ENCODE assay signal across 8 cellular contexts in the genomic region with DNA sequence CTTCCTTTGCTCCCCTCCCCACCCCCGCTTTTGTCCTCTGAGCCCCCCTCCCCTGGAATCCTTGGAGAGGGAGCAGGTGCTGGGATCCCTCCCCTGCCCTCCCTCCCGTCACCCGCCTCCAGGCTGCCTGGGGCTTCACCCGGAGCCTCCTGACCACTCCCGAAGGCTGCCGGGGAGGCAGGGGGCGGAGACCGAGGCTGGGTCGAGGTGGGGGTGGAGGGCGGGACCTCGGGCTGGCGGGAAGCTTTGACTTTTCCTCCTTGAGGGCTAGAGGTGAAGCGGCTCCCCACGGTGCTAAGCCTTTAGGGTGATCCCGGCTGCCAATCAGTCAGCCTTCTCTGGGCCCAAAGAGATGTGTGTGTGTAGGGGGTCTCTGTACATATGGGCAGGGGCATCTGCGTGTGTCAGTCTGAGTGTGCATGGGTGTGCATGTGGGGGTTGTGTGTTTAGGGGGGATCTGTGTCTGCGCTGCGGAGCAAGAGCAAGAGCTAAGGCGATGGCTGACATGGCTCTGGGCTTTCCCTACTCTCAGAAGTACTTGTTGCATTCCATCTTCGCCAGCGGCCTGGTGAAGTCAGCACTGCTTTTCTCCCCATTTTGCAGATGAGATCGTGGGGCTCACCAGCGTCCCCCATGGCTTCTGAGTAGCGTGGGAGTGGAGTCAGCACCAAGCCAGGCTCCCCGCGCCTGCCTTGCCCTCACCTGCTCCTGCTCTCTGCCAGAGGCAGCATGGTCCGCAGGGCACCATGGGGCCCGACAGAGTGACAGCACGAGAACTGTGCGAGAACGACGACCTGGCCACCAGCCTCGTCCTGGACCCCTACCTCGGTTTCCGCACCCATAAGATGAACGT. TPM values are rescaled to one million over a fixed set of nuclear protein-coding genes. Genes with fewer than 3 reads are reported as not detected.
DNase-seq lines count a peak whose midpoint lies in the region; ATAC-seq and TF ChIP-seq lines count a peak whose summit lies in the region.

No MANE protein-coding gene starts in this region.

- no peaks in the 10 kb centered on the region for H3K9me3 ChIP-seq in MG63
- no peaks in the 10 kb centered on the region for H3K9me3 ChIP-seq in SK-N-SH
- no peaks in the 10 kb centered on the region for H3K9me3 ChIP-seq in ascending aorta
- H3K9me3 ChIP-seq in iPS DF 6.9 (ENCODE audit: control insufficient read depth, insufficient read depth, low read length) = no peaks in the 10 kb centered on the region

- H3K79me2 ChIP-seq in SK-N-SH (ENCODE audit: insufficient read depth) = peaks cover 9% of the 10 kb centered on the region; the same call in 1 of the 2 replicates

- TF ChIP-seq EP300 in SK-N-SH (IDR thresholded peaks at IDR 0.05; ENCODE audit: borderline replicate concordance in 1 of 2, low read depth in 1 of 2, low read length in 1 of 2) = no peak

- ATAC-seq in HG03095 (IDR thresholded peaks at IDR 0.05; ENCODE audit: unreplicated experiment) = no peak
- ATAC-seq in HG02870 (IDR thresholded peaks at IDR 0.05; ENCODE audit: unreplicated experiment) = no peak

- CTCF ChIA-PET in Calu3 (lab: Charles Lee) = no interaction called here
- CTCF ChIA-PET in SK-N-SH (lab: Yijun Ruan, JAX) = interaction anchor here (1.1 kb wide), 2 partner anchors 11 to 42 kb away, joined by 3 to 8 read pairs; a partner anchor contains a TSS

- POLR2A ChIA-PET in SK-N-SH (lab: Yijun Ruan, JAX) = interaction anchor here (0.6 kb wide), 1 partner anchor 9 kb away, joined by 3 read pairs; no protein-coding TSS in a partner anchor

- BruUV-seq in Calu3 (replicated peaks; lab: Mats Ljungman, UMichigan) = TSS peak; percentile 46

- no peaks in the 10 kb centered on the region for H3K27me3 Mint-ChIP-seq in Calu3 (ENCODE audit: unreplicated experiment)

- 49% methylated on average over 29 of the region's 36 CpGs for WGBS in SK-N-SH (ENCODE audit: low lambda C conversion rate)
- WGBS in iPS DF 6.9 (ENCODE audit: insufficient coverage, insufficient read length) = no CpG with 5 or more reads among the region's 36 CpGs

- H3K9me3 Mint-ChIP-seq in Calu3 (ENCODE audit: low read depth, unreplicated experiment) = no peaks in the 10 kb centered on the region

- no peak overlapping the region for H2AFZ ChIP-seq in SK-N-SH (ENCODE audit: low read depth)

- H3K36me3 ChIP-seq in MG63 (peaks cover 13% of the 10 kb centered on the region), SK-N-SH (replicated peaks in 1 of 2; ENCODE audit: control insufficient read depth in 1 of 2, insufficient read depth in 2 of 2, low read length in 1 of 2) (peaks cover 0 to 4% of the 10 kb centered on the region in 2 experiments), ascending aorta (peaks cover 13 to 14% of the 10 kb centered on the region in 2 donors), iPS DF 6.9 (ENCODE audit: control insufficient read depth, insufficient read depth, low read length) (peaks cover 8% of the 10 kb centered on the region)

- peak overlapping the region; percentile 85; the same call in 1 of the 2 replicates for H3K9ac ChIP-seq in SK-N-SH

- no peaks in the 10 kb centered on the region for H3K9me2 ChIP-seq in SK-N-SH

- H3K4me3 ChIP-seq in MG63 (no peak overlapping the region; the same call in 1 of the 2 replicates), SK-N-SH (ENCODE audit: low read depth in 2 of 2, low read length in 1 of 2) (peak overlapping the region; percentile 73 to 75), ascending aorta (peak overlapping the region; percentile 82 to 84), iPS DF 6.9 (ENCODE audit: low read length) (peak overlapping the region; percentile 64; the same call in 1 of the 2 replicates), skin epidermis (peak overlapping the region; percentile 49 to 88 (median 74))

- H3K27ac ChIP-seq in SK-N-SH (ENCODE audit: low read depth in 2 of 2, low read length in 1 of 2) = peak overlapping the region; percentile 56 to 87; a peak in 2 of 4 replicates
- no peak overlapping the region for H3K27ac ChIP-seq in ascending aorta
- H3K27ac ChIP-seq in iPS DF 6.9 (ENCODE audit: low read length) = no peak overlapping the region
- peak overlapping the region in 16 of 21 experiments; percentile 91 to 99 (median 95) for H3K27ac ChIP-seq in skin epidermis

- intact Hi-C loops in Calu3 (cut with micrococcal nuclease; ENCODE audit: unreplicated experiment) (no loop called here), ascending aorta (cut with DNase I) (no loop called here)

- peak overlapping the region; percentile 97 for H3K27ac Mint-ChIP-seq in Calu3 (ENCODE audit: unreplicated experiment)

- H4K20me1 ChIP-seq in SK-N-SH (ENCODE audit: insufficient read depth) = no peaks in the 10 kb centered on the region

- peaks cover 32% of the 10 kb centered on the region for H3K4me1 Mint-ChIP-seq in Calu3 (ENCODE audit: low read depth, unreplicated experiment)

- H3F3A ChIP-seq in SK-N-SH (replicated peaks; ENCODE audit: insufficient read depth) = no peaks in the 10 kb centered on the region

- DNase-seq in Calu3 (peak; percentile 79), MG63 (peak; percentile 52), SK-N-SH (peak; percentile 88), ascending aorta (ENCODE audit: low spot score in 2 of 2) (peak in 1 of 2 donors; percentile 80), iPS DF 6.9 (ENCODE audit: low read depth, low spot score) (no peak)

- H3K4me3 Mint-ChIP-seq in Calu3 (ENCODE audit: low read depth, unreplicated experiment) = peak overlapping the region; percentile 91

- H3K4me2 ChIP-seq in SK-N-SH = peak overlapping the region; percentile 100

- TF ChIP-seq CTCF in Calu3 (IDR thresholded peaks at IDR 0.05; ENCODE audit: unreplicated experiment) (no peak), SK-N-SH (IDR thresholded peaks at IDR 0.05) (no peak), ascending aorta (IDR thresholded peaks at IDR 0.05) (no peak)

- TF ChIP-seq RAD21 in SK-N-SH (IDR thresholded peaks at IDR 0.05; ENCODE audit: low read length) = no peak

- H3K27me3 ChIP-seq in MG63 (peaks cover 10% of the 10 kb centered on the region), SK-N-SH (ENCODE audit: insufficient read depth) (no peaks in the 10 kb centered on the region), ascending aorta (no peaks in the 10 kb centered on the region), iPS DF 6.9 (ENCODE audit: control insufficient read depth, insufficient read depth, low read length) (no peaks in the 10 kb centered on the region)

- peaks cover 62% of the 10 kb centered on the region for H3K36me3 Mint-ChIP-seq in Calu3 (ENCODE audit: insufficient read depth, unreplicated experiment)

- H3K4me1 ChIP-seq in SK-N-SH (ENCODE audit: control insufficient read depth in 1 of 2, insufficient read depth in 2 of 2, low read depth in 1 of 2, low read length in 1 of 2) (peaks cover 0 to 44% of the 10 kb centered on the region in 2 experiments; a peak in 2 of 4 replicates), ascending aorta (peaks cover 5 to 17% of the 10 kb centered on the region in 2 donors), iPS DF 6.9 (ENCODE audit: control insufficient read depth, insufficient read depth, low read length) (peaks cover 2% of the 10 kb centered on the region)

TF ChIP-seq in SK-N-SH, 30 proteins besides CTCF, POLR2A, EP300 and RAD21 (continues in another document):
- TF ChIP-seq, protein P1, sequence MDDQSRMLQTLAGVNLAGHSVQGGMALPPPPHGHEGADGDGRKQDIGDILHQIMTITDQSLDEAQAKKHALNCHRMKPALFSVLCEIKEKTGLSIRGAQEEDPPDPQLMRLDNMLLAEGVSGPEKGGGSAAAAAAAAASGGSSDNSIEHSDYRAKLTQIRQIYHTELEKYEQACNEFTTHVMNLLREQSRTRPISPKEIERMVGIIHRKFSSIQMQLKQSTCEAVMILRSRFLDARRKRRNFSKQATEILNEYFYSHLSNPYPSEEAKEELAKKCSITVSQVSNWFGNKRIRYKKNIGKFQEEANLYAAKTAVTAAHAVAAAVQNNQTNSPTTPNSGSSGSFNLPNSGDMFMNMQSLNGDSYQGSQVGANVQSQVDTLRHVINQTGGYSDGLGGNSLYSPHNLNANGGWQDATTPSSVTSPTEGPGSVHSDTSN (IDR thresholded peaks at IDR 0.05) = no peak
- TF ChIP-seq POLR2AphosphoS5 (IDR thresholded peaks at IDR 0.05; ENCODE audit: low read depth, low read length) = no peak

RNA-seq across cellular contexts. Expression of a gene that starts 1.7 kb away (rescaled TPM):
- total RNA-seq in Calu3 (2022) = 16.1 and 23.5 TPM in 2 replicates
- 2.8 and 11.1 TPM in 2 replicates for total RNA-seq in MG63 (2014; rRNA removed; shearing (Covaris generic); ENCODE audit: low replicate concordance)
- polyA plus RNA-seq in SK-N-SH (2012; rRNA removed) = 14.0 and 14.4 TPM in 2 replicates
- polyA plus RNA-seq in SK-N-SH (2012; cell fraction: cytosol; rRNA removed) = 3.7 and 5.8 TPM in 2 replicates
- 79.1 and 122 TPM in 2 replicates for polyA plus RNA-seq in SK-N-SH (2012; cell fraction: nucleus; rRNA removed)
- 21.7 TPM for total RNA-seq in ascending aorta

RNA-seq across cellular contexts. Expression of a gene that starts 13.1 kb away (rescaled TPM):
- total RNA-seq in Calu3 (2022) (1.4 and 3.4 TPM in 2 replicates), ascending aorta (not detected)
- total RNA-seq in MG63 (2014; rRNA removed; shearing (Covaris generic); ENCODE audit: low replicate concordance) = not detected in 2 replicates
- polyA plus RNA-seq in SK-N-SH (2012; rRNA removed) = 0.58 and 0.74 TPM in 2 replicates
- 0.17 and 0.34 TPM in 2 replicates for polyA plus RNA-seq in SK-N-SH (2012; cell fraction: cytosol; rRNA removed)
- 5.4 and 8.8 TPM in 2 replicates for polyA plus RNA-seq in SK-N-SH (2012; cell fraction: nucleus; rRNA removed)

RNA-seq across cellular contexts. Expression of a gene that starts 16.3 kb away (rescaled TPM):
- total RNA-seq in Calu3 (2022) (0.73 TPM in 1 of 2 replicates, not detected in the other), ascending aorta (not detected)
- total RNA-seq in MG63 (2014; rRNA removed; shearing (Covaris generic); ENCODE audit: low replicate concordance) = not detected in 2 replicates
- not detected in 2 replicates for polyA plus RNA-seq in SK-N-SH (2012; rRNA removed)
- not detected in 2 replicates for polyA plus RNA-seq in SK-N-SH (2012; cell fraction: cytosol; rRNA removed)
- not detected in 2 replicates for polyA plus RNA-seq in SK-N-SH (2012; cell fraction: nucleus; rRNA removed)

RNA-seq across cellular contexts. Expression of a gene that starts 21.6 kb away (rescaled TPM):
- total RNA-seq in Calu3 (2022) = not detected in 2 replicates
- total RNA-seq in MG63 (2014; rRNA removed; shearing (Covaris generic); ENCODE audit: low replicate concordance) = not detected in 2 replicates
- not detected in 2 replicates for polyA plus RNA-seq in SK-N-SH (2012; rRNA removed)
- polyA plus RNA-seq in SK-N-SH (2012; cell fraction: cytosol; rRNA removed) = not detected in 2 replicates
- 0.06 and 0.10 TPM in 2 replicates for polyA plus RNA-seq in SK-N-SH (2012; cell fraction: nucleus; rRNA removed)
- total RNA-seq in ascending aorta = not detected

RNA-seq across cellular contexts. Expression of a gene that starts 28.8 kb away (rescaled TPM):
- total RNA-seq in Calu3 (2022) = 0.97 and 1.3 TPM in 2 replicates
- 0.95 TPM in 1 of 2 replicates, not detected in the other for total RNA-seq in MG63 (2014; rRNA removed; shearing (Covaris generic); ENCODE audit: low replicate concordance)
- polyA plus RNA-seq in SK-N-SH (2012; rRNA removed) = 13.2 and 16.1 TPM in 2 replicates
- 8.4 and 11.0 TPM in 2 replicates for polyA plus RNA-seq in SK-N-SH (2012; cell fraction: cytosol; rRNA removed)
- polyA plus RNA-seq in SK-N-SH (2012; cell fraction: nucleus; rRNA removed) = 22.6 and 33.5 TPM in 2 replicates
- not detected for total RNA-seq in ascending aorta

Comparison
In these comparisons a context has a peak if more than half of its experiments do, and no peak if none do; other contexts are left out.
1. H3K27ac ChIP-seq: peak in SK-N-SH (2 of 2) and skin epidermis (16 of 21); none in ascending aorta (0 of 2) and iPS DF 6.9 (single experiment).